In genomic region chr2:8153258-8153718, GRCh38 we compare ENCODE assay signal across 14 cellular contexts.
DNase-seq lines count a peak whose midpoint lies in the region; ATAC-seq and TF ChIP-seq lines count a peak whose summit lies in the region.
"Had no signal": no experiment of that assay in that cellular context is flagged by ENCODE, and none has a peak within 500 bp of the region (broad histone marks: within the 10 kb centered on the region; RNA-seq: fewer than 3 reads in every experiment).

No MANE protein-coding gene starts in this region.

- no peak overlapping the region for H3K9ac ChIP-seq in mammary epithelial cell (ENCODE audit: insufficient read depth, low read length)
- H3K9ac ChIP-seq: KMS-11 had no signal

- no peak for DNase-seq in mammary epithelial cell
- no peak for DNase-seq in heart left ventricle
- no peak for DNase-seq in T-helper 17 cell
- no peak for DNase-seq in UCSD-AML1 (lab: John Stamatoyannopoulos, UW; ENCODE audit: unreplicated experiment)
- DNase-seq: activated CD4-positive, alpha-beta T cell treated with anti-CD3 and anti-CD28 coated beads, Interleukin-2, amount 10 ng/mL, durations not matched to agents 7 days and 5 days; activated naive CD4-positive, alpha-beta T cell treated with anti-CD3 and anti-CD28 coated beads, Interleukin-2, amount 10 ng/mL, durations not matched to agents 7 days and 5 days; NCI-H2081 treated with DMSO at 0.1 percent for 48 hours; OCI-M1 had no signal

- ATAC-seq in GM18499 (IDR thresholded peaks at IDR 0.05; ENCODE audit: insufficient read depth, unreplicated experiment) (peak; percentile 15), GM19397 (IDR thresholded peaks at IDR 0.05; ENCODE audit: unreplicated experiment) (peak; percentile 10), HG03064 (IDR thresholded peaks at IDR 0.05; ENCODE audit: low read depth, unreplicated experiment) (peak; percentile 12), heart left ventricle (no peak), T-helper 17 cell (no peak)
- no peak for ATAC-seq in activated T-helper 17 cell treated with anti-CD3 and anti-CD28 coated beads, Interleukin-2, amount 50 U/mL, for 72 hours (replicated peaks)

- H2AFZ ChIP-seq in mammary epithelial cell (ENCODE audit: low read depth, low read length), result no peak overlapping the region

- H3K9me3 Mint-ChIP-seq in activated T-helper 17 cell treated with anti-CD3 and anti-CD28 coated beads, Interleukin-2, amount 50 U/mL, for 72 hours, result peaks cover 13% of the 10 kb centered on the region

- in situ Hi-C loops in mammary epithelial cell (cut with MboI; ENCODE audit: low sequenced_read_pairs in 2 of 2), result no loop called here

- no peaks in the 10 kb centered on the region for H4K20me1 ChIP-seq in mammary epithelial cell (ENCODE audit: insufficient read depth, low read length)

- H3K27me3 ChIP-seq in mammary epithelial cell (ENCODE audit: insufficient read depth, low read length) (no peaks in the 10 kb centered on the region), heart left ventricle (no peaks in the 10 kb centered on the region)

- no peaks in the 10 kb centered on the region for H3K79me2 ChIP-seq in mammary epithelial cell (ENCODE audit: insufficient read depth, low read length)

- peak overlapping the region; percentile 0 for H3K27ac Mint-ChIP-seq in activated T-helper 17 cell treated with anti-CD3 and anti-CD28 coated beads, Interleukin-2, amount 50 U/mL, for 72 hours
- H3K27ac Mint-ChIP-seq in T-helper 17 cell, result no peak overlapping the region
- H3K27ac Mint-ChIP-seq: activated naive CD4-positive, alpha-beta T cell treated with anti-CD3 and anti-CD28 coated beads, Interleukin-2, amount 10 ng/mL, durations not matched to agents 7 days and 5 days; mesothelial cell of epicardium had no signal

- BruUV-seq in mammary epithelial cell (replicated peaks; lab: Mats Ljungman, UMichigan), result no TSS peak

- intact Hi-C loops in mammary epithelial cell (cut with micrococcal nuclease) (no loop called here), heart left ventricle (cut with DNase I) (loop anchor here in 1 of 10 donors (5.0 kb wide), 1 partner anchor 69 kb away; no protein-coding TSS in a partner anchor)

- H3K4me3 ChIP-seq in mammary epithelial cell (replicated peaks in 1 of 3; ENCODE audit: insufficient read depth in 1 of 3, low read depth in 2 of 3, low read length in 3 of 3) (no peak overlapping the region), heart left ventricle (no peak overlapping the region)

- CTCF ChIA-PET in mammary epithelial cell (lab: Charles Lee; ENCODE audit: low non-redundant PET), result no interaction called here

- H3K4me1 ChIP-seq in mammary epithelial cell (ENCODE audit: insufficient read depth, low read length) (peaks cover 7% of the 10 kb centered on the region), heart left ventricle (peaks cover 0 to 9% (median 0%) of the 10 kb centered on the region in 12 donors)

- peaks cover 22% of the 10 kb centered on the region for H3K4me1 Mint-ChIP-seq in activated T-helper 17 cell treated with anti-CD3 and anti-CD28 coated beads, Interleukin-2, amount 50 U/mL, for 72 hours
- H3K4me1 Mint-ChIP-seq in T-helper 17 cell, result peaks cover 7% of the 10 kb centered on the region

- peaks cover 12% of the 10 kb centered on the region for H3K36me3 Mint-ChIP-seq in activated T-helper 17 cell treated with anti-CD3 and anti-CD28 coated beads, Interleukin-2, amount 50 U/mL, for 72 hours (ENCODE audit: low read depth)
- H3K36me3 Mint-ChIP-seq in T-helper 17 cell (ENCODE audit: low read depth), result no peaks in the 10 kb centered on the region
- H3K36me3 Mint-ChIP-seq: activated naive CD4-positive, alpha-beta T cell treated with anti-CD3 and anti-CD28 coated beads, Interleukin-2, amount 10 ng/mL, durations not matched to agents 7 days and 5 days; mesothelial cell of epicardium had no signal

- TF ChIP-seq CTCF in mammary epithelial cell (conservative IDR thresholded peaks at IDR 0.05 in 1 of 2, IDR thresholded peaks at IDR 0.05 in 1 of 2; ENCODE audit: extremely low read depth in 1 of 2, insufficient read depth in 1 of 2, low read depth in 1 of 2, low read length in 2 of 2) (no peak), heart left ventricle (IDR thresholded peaks at IDR 0.05) (no peak)

- H3K4me2 ChIP-seq in mammary epithelial cell (ENCODE audit: insufficient read depth, low read depth, low read length), result no peak overlapping the region
- H3K4me2 ChIP-seq: KMS-11 had no signal

- H3K9me3 ChIP-seq in mammary epithelial cell (replicated peaks; ENCODE audit: insufficient read depth, low read length) (no peaks in the 10 kb centered on the region), heart left ventricle (peaks cover 0 to 5% (median 0%) of the 10 kb centered on the region in 12 donors), T-helper 17 cell (ENCODE audit: control insufficient read depth, low read length, poor library complexity, severe bottlenecking) (no peaks in the 10 kb centered on the region)

- dilution Hi-C loops in mammary epithelial cell (cut with HindIII; ENCODE audit: low sequenced_read_pairs), result no loop called here

- no peaks in the 10 kb centered on the region for H3K27me3 Mint-ChIP-seq in activated T-helper 17 cell treated with anti-CD3 and anti-CD28 coated beads, Interleukin-2, amount 50 U/mL, for 72 hours
- H3K27me3 Mint-ChIP-seq in T-helper 17 cell, result no peaks in the 10 kb centered on the region
- H3K27me3 Mint-ChIP-seq: activated CD4-positive, alpha-beta T cell treated with anti-CD3 and anti-CD28 coated beads, Interleukin-2, amount 10 ng/mL, durations not matched to agents 7 days and 5 days; activated naive CD4-positive, alpha-beta T cell treated with anti-CD3 and anti-CD28 coated beads, Interleukin-2, amount 10 ng/mL, durations not matched to agents 7 days and 5 days had no signal

- TF ChIP-seq POLR2A in heart left ventricle (IDR thresholded peaks at IDR 0.05), result no peak

- H3K4me3 Mint-ChIP-seq in activated T-helper 17 cell treated with anti-CD3 and anti-CD28 coated beads, Interleukin-2, amount 50 U/mL, for 72 hours, result no peak overlapping the region
- no peak overlapping the region for H3K4me3 Mint-ChIP-seq in T-helper 17 cell
- H3K4me3 Mint-ChIP-seq: activated CD4-positive, alpha-beta T cell treated with anti-CD3 and anti-CD28 coated beads, Interleukin-2, amount 10 ng/mL, durations not matched to agents 7 days and 5 days; activated naive CD4-positive, alpha-beta T cell treated with anti-CD3 and anti-CD28 coated beads, Interleukin-2, amount 10 ng/mL, durations not matched to agents 7 days and 5 days; mesothelial cell of epicardium had no signal

- H3K36me3 ChIP-seq in mammary epithelial cell (ENCODE audit: insufficient read depth, low read length), result no peaks in the 10 kb centered on the region
- H3K36me3 ChIP-seq in heart left ventricle, result no peaks in the 10 kb centered on the region

- no peak overlapping the region for H3K27ac ChIP-seq in mammary epithelial cell (ENCODE audit: insufficient read depth, low read depth, low read length)
- no peak overlapping the region for H3K27ac ChIP-seq in heart left ventricle
- H3K27ac ChIP-seq: KMS-11 had no signal

- 100% methylated on average over 4 of the region's 8 CpGs for WGBS in mammary epithelial cell (ENCODE audit: low coverage, missing lambda C conversion rate)
- WGBS in heart left ventricle, 4 donors, result 95 to 99% (median 98%) methylated on average over 8 of the region's 8 CpGs

Comparison
In these comparisons a context has a peak if more than half of its experiments do, and no peak if none do; other contexts are left out.
1. ATAC-seq: peak in GM18499 (single experiment), GM19397 (single experiment) and HG03064 (single experiment); none in activated T-helper 17 cell treated with anti-CD3 and anti-CD28 coated beads, Interleukin-2, amount 50 U/mL, for 72 hours (single experiment), heart left ventricle (0 of 4) and T-helper 17 cell (single experiment).